ENCODE assay signal across 15 cellular contexts in the genomic region with DNA sequence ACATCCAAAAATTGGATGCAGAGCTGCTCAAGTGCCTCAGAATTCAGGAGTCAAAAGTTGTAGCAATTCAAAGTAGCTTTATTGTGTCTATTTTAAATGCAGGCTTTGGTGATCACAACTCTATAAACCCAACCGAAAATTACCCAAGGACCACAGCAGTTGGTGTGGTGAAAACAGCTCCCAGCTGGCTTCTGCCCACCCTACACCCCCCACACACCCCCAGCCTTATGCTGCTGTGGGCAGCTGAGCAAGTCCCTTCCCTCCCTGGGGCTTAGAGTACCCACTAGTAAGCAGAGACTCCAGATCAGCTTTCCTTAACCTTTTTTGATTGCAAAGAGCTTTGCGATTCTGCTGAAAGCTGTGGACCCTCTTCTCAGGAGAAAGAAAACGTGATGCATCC. TPM values are rescaled to one million over a fixed set of nuclear protein-coding genes. Genes with fewer than 3 reads are reported as not detected.
DNase-seq lines count a peak whose midpoint lies in the region; ATAC-seq and TF ChIP-seq lines count a peak whose summit lies in the region.
"Had no signal": no experiment of that assay in that cellular context is flagged by ENCODE, and none has a peak within 500 bp of the region (broad histone marks: within the 10 kb centered on the region; RNA-seq: fewer than 3 reads in every experiment).

No MANE protein-coding gene starts in this region.

- peak overlapping the region; percentile 18; the same call in 1 of the 2 replicates for H3K4me3 ChIP-seq in GM23338
- peak overlapping the region; percentile 54 for H3K4me3 ChIP-seq in OCI-LY7 (ENCODE audit: low read depth, low read length, poor library complexity, severe bottlenecking)
- no peak overlapping the region for H3K4me3 ChIP-seq in iPS-20b (ENCODE audit: low read length)
- no peak overlapping the region for H3K4me3 ChIP-seq in neuronal stem cell (ENCODE audit: low read length in 2 of 2)
- H3K4me3 ChIP-seq: mucosa of descending colon, skin epidermis had no signal

- H2BK120ac ChIP-seq in neuronal stem cell (ENCODE audit: low read depth, low read length), result no peak overlapping the region

- H4K91ac ChIP-seq in neuronal stem cell (ENCODE audit: low read depth, low read length, poor library complexity), result no peak overlapping the region

- no peak overlapping the region for H2BK15ac ChIP-seq in neuronal stem cell (ENCODE audit: low read length)

- no peak overlapping the region for H3K27ac Mint-ChIP-seq in GM23338
- H3K27ac Mint-ChIP-seq: activated naive CD4-positive, alpha-beta T cell treated with anti-CD3 and anti-CD28 coated beads for 36 hours; HFFc6 had no signal

- H3K23ac ChIP-seq in neuronal stem cell (ENCODE audit: low read depth, low read length, poor library complexity), result no peak overlapping the region

- peak overlapping the region; percentile 10; the same call in 1 of the 2 replicates for H3K9ac ChIP-seq in iPS-20b (ENCODE audit: low read depth, low read length)
- no peak overlapping the region for H3K9ac ChIP-seq in neuronal stem cell (ENCODE audit: low read depth, low read length, poor library complexity)

- H3K4me1 Mint-ChIP-seq in GM23338, result peaks cover 45% of the 10 kb centered on the region

- H3K27ac ChIP-seq in GM23338 (ENCODE audit: low read depth), result no peak overlapping the region
- peak overlapping the region; percentile 86 for H3K27ac ChIP-seq in OCI-LY7 (ENCODE audit: low read depth, low read length, poor library complexity, severe bottlenecking)
- H3K27ac ChIP-seq in iPS-20b (ENCODE audit: low read length), result no peak overlapping the region
- H3K27ac ChIP-seq in neuronal stem cell (replicated peaks; ENCODE audit: low read length), result no peak overlapping the region

- no TSS peak for BruUV-seq in OCI-LY7 (replicated peaks; lab: Mats Ljungman, UMichigan)

- TF ChIP-seq CTCF in GM23338 (conservative IDR thresholded peaks at IDR 0.05; ENCODE audit: low read depth in 2 of 2) (no peak), OCI-LY7 (conservative IDR thresholded peaks at IDR 0.05; ENCODE audit: low read length) (no peak)

- H2AFZ ChIP-seq in GM23338 (no peak overlapping the region), OCI-LY7 (ENCODE audit: low read length) (no peak overlapping the region), neuronal stem cell (ENCODE audit: low read length) (peak overlapping the region; percentile 2)

- H3K4me3 Mint-ChIP-seq in GM23338, result no peak overlapping the region; the same call in 2 of the 3 replicates
- H3K4me3 Mint-ChIP-seq: activated naive CD4-positive, alpha-beta T cell treated with anti-CD3 and anti-CD28 coated beads for 36 hours; HFFc6 had no signal

- no peak overlapping the region for H3K18ac ChIP-seq in neuronal stem cell (ENCODE audit: low read length)

- WGBS in neuronal stem cell (ENCODE audit: extremely low coverage in 2 of 2, insufficient read length in 2 of 2, insufficient replicate concordance in 1 of 2), 2 donors, result no CpG with 5 or more reads among the region's 3 CpGs

- H3K79me2 ChIP-seq in GM23338 (replicated peaks; ENCODE audit: insufficient read depth), result no peaks in the 10 kb centered on the region
- H3K79me2 ChIP-seq in OCI-LY7 (ENCODE audit: insufficient read depth, low read depth, low read length), result peaks cover 7% of the 10 kb centered on the region; the same call in 1 of the 2 replicates

- no peak overlapping the region for H2BK12ac ChIP-seq in neuronal stem cell (ENCODE audit: low read length)

- peaks cover 5% of the 10 kb centered on the region; the same call in 1 of the 2 replicates for H3F3A ChIP-seq in GM23338 (replicated peaks; ENCODE audit: low read depth)

- POLR2A ChIA-PET in OCI-LY7 (lab: Charles Lee), result interaction anchor here (0.7 to 9.0 kb wide), 7 partner anchors 10 to 391 kb away, joined by 3 to 172 read pairs (median 3); no protein-coding TSS in a partner anchor

- H4K20me1 ChIP-seq in GM23338 (replicated peaks; ENCODE audit: insufficient read depth) (no peaks in the 10 kb centered on the region), OCI-LY7 (ENCODE audit: insufficient read depth, low read length) (no peaks in the 10 kb centered on the region)

- peak overlapping the region; percentile 3 for H2AK5ac ChIP-seq in neuronal stem cell (ENCODE audit: low read depth, low read length)

- intact Hi-C loops in OCI-LY7 (cut with micrococcal nuclease; ENCODE audit: unreplicated experiment), result no loop called here

- H3K79me1 ChIP-seq in neuronal stem cell (ENCODE audit: low read depth, low read length), result no peaks in the 10 kb centered on the region

- peak overlapping the region; percentile 88 for H3K4me2 ChIP-seq in GM23338
- peak overlapping the region; percentile 69 for H3K4me2 ChIP-seq in OCI-LY7 (ENCODE audit: low read length)
- H3K4me2 ChIP-seq in neuronal stem cell (ENCODE audit: insufficient read depth, low read length, poor library complexity, severe bottlenecking), result no peak overlapping the region

- no peak overlapping the region for H3K14ac ChIP-seq in neuronal stem cell (ENCODE audit: low read length)

- no peaks in the 10 kb centered on the region; the same call in 2 of the 3 replicates for H3K36me3 Mint-ChIP-seq in GM23338 (ENCODE audit: low read depth)

- no peak overlapping the region for H3K4ac ChIP-seq in neuronal stem cell (ENCODE audit: low read length)

- H3K27me3 Mint-ChIP-seq in GM23338 (ENCODE audit: insufficient read depth, low read depth, poor library complexity), result peaks cover 31% of the 10 kb centered on the region

- H3K9me3 ChIP-seq in OCI-LY7 (ENCODE audit: low read length) (no peaks in the 10 kb centered on the region), iPS-20b (ENCODE audit: insufficient read depth, low read depth, low read length) (no peaks in the 10 kb centered on the region), neuronal stem cell (replicated peaks in 1 of 2; ENCODE audit: control insufficient read depth in 2 of 2, insufficient read depth in 1 of 2, low read depth in 1 of 2, low read length in 2 of 2) (no peaks in the 10 kb centered on the region)
- H3K9me3 ChIP-seq: mucosa of descending colon had no signal

- H2BK5ac ChIP-seq in neuronal stem cell (ENCODE audit: low read length), result no peak overlapping the region

- H3K27me3 ChIP-seq in GM23338 (ENCODE audit: insufficient read depth), result peaks cover 17% of the 10 kb centered on the region
- H3K27me3 ChIP-seq in iPS-20b (ENCODE audit: insufficient read depth, low read length), result peaks cover 39% of the 10 kb centered on the region
- no peaks in the 10 kb centered on the region for H3K27me3 ChIP-seq in neuronal stem cell (ENCODE audit: control insufficient read depth in 3 of 3, insufficient read depth in 3 of 3, low read depth in 1 of 3, low read length in 3 of 3)

- peaks cover 43% of the 10 kb centered on the region for H3K4me1 ChIP-seq in GM23338 (ENCODE audit: insufficient read depth)
- H3K4me1 ChIP-seq in OCI-LY7 (ENCODE audit: insufficient read depth, low read length, poor library complexity, severe bottlenecking), result peaks cover 43% of the 10 kb centered on the region
- H3K4me1 ChIP-seq in iPS-20b (ENCODE audit: insufficient read depth, low read length), result peaks cover 46% of the 10 kb centered on the region
- peaks cover 36 to 45% of the 10 kb centered on the region in 2 donors for H3K4me1 ChIP-seq in neuronal stem cell (ENCODE audit: control insufficient read depth in 2 of 2, insufficient read depth in 1 of 2, low read depth in 1 of 2, low read length in 2 of 2)

- CTCF ChIA-PET in OCI-LY7 (lab: Charles Lee; ENCODE audit: unreplicated experiment), result interaction anchor here (1.1 to 1.3 kb wide), 3 partner anchors 21 to 29 kb away, joined by 3 to 5 read pairs (median 3); no protein-coding TSS in a partner anchor

- ATAC-seq in GM23338 (no peak), HG02938 (IDR thresholded peaks at IDR 0.05; ENCODE audit: unreplicated experiment) (no peak), GM21367 (IDR thresholded peaks at IDR 0.05; ENCODE audit: unreplicated experiment) (no peak)

- H3K9me2 ChIP-seq in GM23338 (ENCODE audit: insufficient read depth) (no peaks in the 10 kb centered on the region), OCI-LY7 (ENCODE audit: insufficient read depth, low read length) (no peaks in the 10 kb centered on the region)

- no peak for DNase-seq in GM23338 (ENCODE audit: low spot score)
- no peak for DNase-seq in OCI-LY7 (ENCODE audit: low spot score)
- no peak for DNase-seq in neuronal stem cell (ENCODE audit: low spot score)
- no peak for DNase-seq in NCI-H2196 treated with DMSO at 0.1 percent for 48 hours (lab: John Stamatoyannopoulos, UW; ENCODE audit: unreplicated experiment)
- DNase-seq in KG1 (lab: John Stamatoyannopoulos, UW), result no peak
- DNase-seq: activated naive CD4-positive, alpha-beta T cell treated with anti-CD3 and anti-CD28 coated beads for 36 hours; EL; HFFc6; Right ventricle myocardium superior; stimulated activated CD4-positive, alpha-beta T cell treated with anti-CD3 and anti-CD28 coated beads, Interleukin-4, amount 100 ng/mL, for 1 hour had no signal

- H3K36me3 ChIP-seq in GM23338 (ENCODE audit: insufficient read depth) (no peaks in the 10 kb centered on the region), OCI-LY7 (ENCODE audit: insufficient read depth, low read length) (no peaks in the 10 kb centered on the region), iPS-20b (ENCODE audit: insufficient read depth, low read depth, low read length) (no peaks in the 10 kb centered on the region), neuronal stem cell (replicated peaks in 1 of 2; ENCODE audit: control insufficient read depth in 2 of 2, insufficient read depth in 2 of 2, low read length in 2 of 2) (no peaks in the 10 kb centered on the region)

- no peaks in the 10 kb centered on the region for H3K9me3 Mint-ChIP-seq in GM23338
- H3K9me3 Mint-ChIP-seq: activated naive CD4-positive, alpha-beta T cell treated with anti-CD3 and anti-CD28 coated beads for 36 hours; HFFc6 had no signal

- no peak overlapping the region for H4K8ac ChIP-seq in neuronal stem cell (ENCODE audit: low read depth, low read length)

TF ChIP-seq in GM23338, 12 proteins besides CTCF, POLR2A, EP300 and RAD21:
- TF ChIP-seq JUNB (IDR thresholded peaks at IDR 0.05; ENCODE audit: unreplicated experiment) (no peak), POLR2AphosphoS5 (IDR thresholded peaks at IDR 0.05; ENCODE audit: low read depth) (no peak), STAT1 (IDR thresholded peaks at IDR 0.05; ENCODE audit: unreplicated experiment) (no peak), EZH2 (IDR thresholded peaks at IDR 0.05; ENCODE audit: low read depth, unreplicated experiment) (no peak), EZH2phosphoT487 (IDR thresholded peaks at IDR 0.05; ENCODE audit: unreplicated experiment) (no peak)

RNA-seq across cellular contexts. Expression of a gene that starts 5.7 kb away (rescaled TPM):
- 40.3 and 42.7 TPM in 2 replicates for total RNA-seq in GM23338 (2014; rRNA removed; shearing (Covaris generic))
- polyA plus RNA-seq in GM23338 (2016; fragmentation: Nextera tagmentation; extraction: Ambion mirVana), result 59.3 and 60.8 TPM in 2 replicates
- total RNA-seq in OCI-LY7 (2014; rRNA removed; shearing (Covaris generic)), result 0.72 and 1.1 TPM in 2 replicates
- 3.0 and 3.4 TPM in 2 replicates for total RNA-seq in OCI-LY7 (2022)
- 29.1 TPM for polyA plus RNA-seq in neuronal stem cell (2013, experiment 1 of 2)
- polyA plus RNA-seq in neuronal stem cell (2013, experiment 2 of 2), result 30.9 TPM

Comparison
In these comparisons a context has a peak if more than half of its experiments do, and no peak if none do; other contexts are left out.
1. H3K4me3 ChIP-seq: peak in GM23338 (single experiment) and OCI-LY7 (single experiment); none in iPS-20b (single experiment) and neuronal stem cell (0 of 2).